In the genomic region with DNA sequence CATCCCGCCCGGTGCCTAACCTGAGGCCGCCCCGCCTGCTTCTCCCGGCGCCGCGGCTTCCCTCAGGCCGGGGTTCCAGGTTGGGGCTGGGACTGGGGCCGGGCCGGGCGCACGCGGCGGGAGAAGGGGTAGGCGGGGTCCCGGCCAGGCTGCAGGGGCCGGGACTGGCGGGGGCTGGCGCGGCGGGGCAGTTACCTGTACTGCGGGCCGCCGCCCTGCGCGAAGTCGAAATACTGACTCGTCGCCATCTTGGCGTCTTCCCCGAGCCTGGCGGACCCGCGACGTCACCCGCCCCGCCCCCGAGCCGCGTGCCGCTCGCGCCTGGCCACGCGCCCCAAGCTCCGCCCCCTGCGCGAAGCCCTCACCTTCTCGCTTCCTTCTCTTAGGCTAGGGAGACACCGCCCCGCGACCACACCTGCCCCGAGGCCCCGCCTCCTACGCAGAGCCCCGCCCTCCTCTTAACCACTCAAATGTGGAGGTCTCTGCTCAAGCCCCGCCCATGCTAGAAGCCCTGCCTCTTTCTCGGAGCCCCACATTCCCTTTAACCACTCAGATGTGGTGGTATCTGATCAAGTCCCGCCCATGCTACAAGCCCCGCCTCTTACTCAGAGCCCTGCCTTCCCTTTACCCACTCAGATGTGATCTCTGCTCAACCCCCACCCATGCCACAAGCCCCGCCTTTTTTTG, we compare ENCODE assay signal across 10 cellular contexts. TPM values are rescaled to one million over a fixed set of nuclear protein-coding genes. Genes with fewer than 3 reads are reported as not detected.
DNase-seq lines count a peak whose midpoint lies in the region; ATAC-seq and TF ChIP-seq lines count a peak whose summit lies in the region.
"Had no signal": no experiment of that assay in that cellular context is flagged by ENCODE, and none has a peak within 500 bp of the region (broad histone marks: within the 10 kb centered on the region; RNA-seq: fewer than 3 reads in every experiment).

A gene (minus strand): TSS at position 269 of the 687 bp plus-strand sequence. CDS start 21 bp downstream, at position 248.

- no peaks in the 10 kb centered on the region; the same call in 1 of the 2 replicates for H3K4me1 ChIP-seq in BE2C
- H3K4me1 ChIP-seq in naive thymus-derived CD4-positive, alpha-beta T cell (ENCODE audit: control insufficient read depth in 2 of 2, insufficient read depth in 2 of 2, low read length in 2 of 2), result peaks cover 0 to 6% of the 10 kb centered on the region in 2 donors

- H3K36me3 ChIP-seq in BE2C, result no peaks in the 10 kb centered on the region
- no peaks in the 10 kb centered on the region for H3K36me3 ChIP-seq in naive thymus-derived CD4-positive, alpha-beta T cell (ENCODE audit: control insufficient read depth in 2 of 3, insufficient read depth in 3 of 3, low read length in 3 of 3)

- no peaks in the 10 kb centered on the region for H3K4me1 Mint-ChIP-seq in activated naive CD8-positive, alpha-beta T cell treated with anti-CD3 and anti-CD28 coated beads for 36 hours
- peaks cover 3 to 17% (median 14%) of the 10 kb centered on the region in 7 donors for H3K4me1 Mint-ChIP-seq in naive thymus-derived CD4-positive, alpha-beta T cell

- POLR2A ChIA-PET in naive thymus-derived CD4-positive, alpha-beta T cell (lab: Charles Lee), result no interaction called here

- H3K9me3 ChIP-seq in BE2C, result no peaks in the 10 kb centered on the region
- H3K9me3 ChIP-seq in naive thymus-derived CD4-positive, alpha-beta T cell (ENCODE audit: control insufficient read depth in 2 of 3, low read length in 3 of 3), result peaks cover 0 to 5% (median 0%) of the 10 kb centered on the region in 3 experiments

- H3K27ac Mint-ChIP-seq in activated naive CD8-positive, alpha-beta T cell treated with anti-CD3 and anti-CD28 coated beads for 36 hours, result no peak within 1 kb of the TSS
- peak within 1 kb of the TSS in 2 of 9 donors; percentile 37 to 41 for H3K27ac Mint-ChIP-seq in naive thymus-derived CD4-positive, alpha-beta T cell

- no peak within 1 kb of the TSS for H3K4me3 ChIP-seq in BE2C (ENCODE audit: low read depth, low read length)
- no peak within 1 kb of the TSS for H3K4me3 ChIP-seq in naive thymus-derived CD4-positive, alpha-beta T cell (ENCODE audit: low read length)

- no peak for TF ChIP-seq CTCF in BE2C (IDR thresholded peaks at IDR 0.05; ENCODE audit: low read depth, low read length)

- peaks cover 7% of the 10 kb centered on the region for H3K9me3 Mint-ChIP-seq in activated naive CD8-positive, alpha-beta T cell treated with anti-CD3 and anti-CD28 coated beads for 36 hours
- H3K9me3 Mint-ChIP-seq in naive thymus-derived CD4-positive, alpha-beta T cell, result peaks cover 0 to 16% (median 5%) of the 10 kb centered on the region in 11 donors

- DNase-seq in BE2C (peak; percentile 28), NCI-H1417 (lab: John Stamatoyannopoulos, UW) (peak in 2 of 3 experiments; percentile 99 to 100), NCI-H2107 treated with DMSO at 0.1 percent for 48 hours (lab: John Stamatoyannopoulos, UW; ENCODE audit: unreplicated experiment) (no peak)
- DNase-seq in activated naive CD8-positive, alpha-beta T cell treated with anti-CD3 and anti-CD28 coated beads for 36 hours, result peak; percentile 52
- DNase-seq in naive thymus-derived CD4-positive, alpha-beta T cell, result peak in 6 of 9 donors; percentile 18 to 30 (median 26)
- DNase-seq: NCI-H446 treated with DMSO at 0.1 percent for 48 hours had no signal

- no peak within 1 kb of the TSS for H3K4me3 Mint-ChIP-seq in activated naive CD8-positive, alpha-beta T cell treated with anti-CD3 and anti-CD28 coated beads for 36 hours
- peak within 1 kb of the TSS; percentile 9 to 84 (median 57) for H3K4me3 Mint-ChIP-seq in naive thymus-derived CD4-positive, alpha-beta T cell

- H3K27me3 Mint-ChIP-seq in activated naive CD8-positive, alpha-beta T cell treated with anti-CD3 and anti-CD28 coated beads for 36 hours, result peaks cover 61% of the 10 kb centered on the region
- H3K27me3 Mint-ChIP-seq in naive thymus-derived CD4-positive, alpha-beta T cell, result peaks cover 32 to 59% (median 39%) of the 10 kb centered on the region in 5 donors

- H3K36me3 Mint-ChIP-seq in activated naive CD8-positive, alpha-beta T cell treated with anti-CD3 and anti-CD28 coated beads for 36 hours, result peaks cover 6% of the 10 kb centered on the region
- peaks cover 0 to 7% (median 0%) of the 10 kb centered on the region in 5 donors for H3K36me3 Mint-ChIP-seq in naive thymus-derived CD4-positive, alpha-beta T cell

- H3K27me3 ChIP-seq in BE2C, result no peaks in the 10 kb centered on the region
- H3K27me3 ChIP-seq in naive thymus-derived CD4-positive, alpha-beta T cell (ENCODE audit: control insufficient read depth in 2 of 2, insufficient read depth in 2 of 2, low read length in 2 of 2), result peaks cover 0 to 7% of the 10 kb centered on the region in 2 donors

- H3K27ac ChIP-seq in naive thymus-derived CD4-positive, alpha-beta T cell (ENCODE audit: low read depth, low read length), result no peak within 1 kb of the TSS

- CTCF ChIA-PET in naive thymus-derived CD4-positive, alpha-beta T cell (lab: Charles Lee), result no interaction called here

- intact Hi-C loops in naive thymus-derived CD4-positive, alpha-beta T cell (cut with micrococcal nuclease), result no loop called here

- ATAC-seq in naive thymus-derived CD4-positive, alpha-beta T cell, result no peak
- no peak for ATAC-seq in GM18517 (IDR thresholded peaks at IDR 0.05; ENCODE audit: unreplicated experiment)
- ATAC-seq in GM21526 (IDR thresholded peaks at IDR 0.05; ENCODE audit: low FRiP score, unreplicated experiment), result no peak
- ATAC-seq in GM21717 (IDR thresholded peaks at IDR 0.05; ENCODE audit: unreplicated experiment), result no peak

RNA-seq across cellular contexts. Expression of the gene that starts here (rescaled TPM):
- polyA plus RNA-seq in BE2C (2012; ENCODE audit: insufficient read depth, insufficient read length, low read depth), result 0.68 TPM
- total RNA-seq in activated naive CD8-positive, alpha-beta T cell treated with anti-CD3 and anti-CD28 coated beads for 36 hours, result under 1 TPM; 0.54 to 0.84 TPM
- 1 to 10 TPM in 4 of 5 experiments, under 1 TPM in 1; 0.22 to 3.8 (median 1.4) TPM for total RNA-seq in naive thymus-derived CD4-positive, alpha-beta T cell
- 1 to 10 TPM; 3.4 to 5.5 TPM for polyA plus RNA-seq in naive thymus-derived CD4-positive, alpha-beta T cell
- total RNA-seq: fibroblast of villous mesenchyme had no signal

Comparison
In these comparisons a context has a peak if more than half of its experiments do, and no peak if none do; other contexts are left out.
1. Peak in DNase-seq in activated naive CD8-positive, alpha-beta T cell treated with anti-CD3 and anti-CD28 coated beads for 36 hours; RNA of the gene not detected or under 1 TPM.